Comparison of ENCODE assay signal across 25 cellular contexts in genomic region chr1:235169986-235170385, GRCh38.
"Had no signal": no experiment of that assay in that cellular context is flagged by ENCODE, and none has a peak within 500 bp of the region (broad histone marks: within the 10 kb centered on the region; RNA-seq: fewer than 3 reads in every experiment).

No MANE protein-coding gene starts in this region.

- H3K4me3 Mint-ChIP-seq: dendritic cell treated with granulocyte-macrophage colony-stimulating factor and Interleukin-4, amounts not matched to agents 40 ng/mL and 50 ng/mL, for 4 days; naive thymus-derived CD4-positive, alpha-beta T cell; nephron; neural progenitor cell; stimulated activated naive CD8-positive, alpha-beta T cell treated with anti-CD3 and anti-CD28 coated beads, Interleukin-15, amount 100 ng/mL, for 72 hours had no signal

- H3K27ac Mint-ChIP-seq: dendritic cell treated with granulocyte-macrophage colony-stimulating factor and Interleukin-4, amounts not matched to agents 40 ng/mL and 50 ng/mL, for 4 days; nephron; neural progenitor cell; progenitor cell of endocrine pancreas had no signal

- H3K27me3 ChIP-seq: esophagus squamous epithelium, gastrocnemius medialis, left lung, neural progenitor cell, right lobe of liver, suprapubic skin, transverse colon, vagina had no signal

- H3K4me1 ChIP-seq: esophagus squamous epithelium, gastrocnemius medialis, left lung, neural progenitor cell, parathyroid adenoma, right lobe of liver, suprapubic skin, transverse colon, vagina had no signal

- H3K9me3 ChIP-seq: esophagus squamous epithelium, gastrocnemius medialis, left lung, right lobe of liver, suprapubic skin, transverse colon, vagina had no signal

- DNase-seq: effector CD8-positive, alpha-beta T cell; erythroblast; esophagus squamous epithelium; gastrocnemius medialis; head of caudate nucleus; left cardiac atrium; left lung; mesendoderm; midbrain; naive thymus-derived CD4-positive, alpha-beta T cell; right lobe of liver; small intestine; stimulated activated CD4-positive, alpha-beta T cell treated with anti-CD3 and anti-CD28 coated beads, Interleukin-15, amount 100 ng/mL, for 24 hours; stimulated activated CD4-positive, alpha-beta T cell treated with anti-CD3 and anti-CD28 coated beads, Interleukin-2, amount 100 ng/mL, for 48 hours; stimulated activated naive CD4-positive, alpha-beta T cell; stimulated activated naive CD8-positive, alpha-beta T cell treated with anti-CD3 and anti-CD28 coated beads, Interleukin-15, amount 100 ng/mL, for 72 hours; transverse colon had no signal

- H3K79me2 ChIP-seq: parathyroid adenoma had no signal

- H3K9ac ChIP-seq: neural progenitor cell, parathyroid adenoma had no signal

- FAIRE-seq: endothelial cell of umbilical vein, small intestine had no signal

- H3K4me1 Mint-ChIP-seq: nephron; neural progenitor cell; stimulated activated naive CD8-positive, alpha-beta T cell treated with anti-CD3 and anti-CD28 coated beads, Interleukin-15, amount 100 ng/mL, for 72 hours had no signal

- ATAC-seq: gastrocnemius medialis; left cardiac atrium; left lung; naive thymus-derived CD4-positive, alpha-beta T cell; right lobe of liver; stimulated activated naive CD8-positive, alpha-beta T cell treated with anti-CD3 and anti-CD28 coated beads, Interleukin-15, amount 100 ng/mL, for 72 hours had no signal

- H3K9me3 Mint-ChIP-seq: dendritic cell treated with granulocyte-macrophage colony-stimulating factor and Interleukin-4, amounts not matched to agents 40 ng/mL and 50 ng/mL, for 4 days; nephron; neural progenitor cell had no signal

- H3K4me2 ChIP-seq: neural progenitor cell had no signal

- H2AFZ ChIP-seq: neural progenitor cell, parathyroid adenoma had no signal

- H3K27me3 Mint-ChIP-seq: dendritic cell treated with granulocyte-macrophage colony-stimulating factor and Interleukin-4, amounts not matched to agents 40 ng/mL and 50 ng/mL, for 4 days; naive thymus-derived CD4-positive, alpha-beta T cell; progenitor cell of endocrine pancreas; stimulated activated naive CD8-positive, alpha-beta T cell treated with anti-CD3 and anti-CD28 coated beads, Interleukin-15, amount 100 ng/mL, for 72 hours had no signal

- H3K4me3 ChIP-seq: esophagus squamous epithelium, gastrocnemius medialis, left lung, neural progenitor cell, right lobe of liver, suprapubic skin, transverse colon, vagina had no signal

- H3K27ac ChIP-seq: esophagus squamous epithelium, gastrocnemius medialis, left lung, neural progenitor cell, parathyroid adenoma, right lobe of liver, suprapubic skin, transverse colon, vagina had no signal
